Comparison of ENCODE assay signal across 8 cellular contexts in genomic region chr4:166284221-166284620, GRCh38.
"Had no signal": no experiment of that assay in that cellular context is flagged by ENCODE, and none has a peak within 500 bp of the region (broad histone marks: within the 10 kb centered on the region; RNA-seq: fewer than 3 reads in every experiment).

No MANE protein-coding gene starts in this region.

- ATAC-seq: HepG2, K562 had no signal

- H3K27ac Mint-ChIP-seq: IgD-negative memory B cell had no signal

- H3K4me3 ChIP-seq: K562 had no signal

- H3K36me3 Mint-ChIP-seq: IgD-negative memory B cell had no signal

- H3K27ac ChIP-seq: HL-60 had no signal

- H3K4me3 Mint-ChIP-seq: IgD-negative memory B cell had no signal

- H3K4me1 Mint-ChIP-seq: IgD-negative memory B cell had no signal

- H3K27me3 Mint-ChIP-seq: IgD-negative memory B cell had no signal

- DNase-seq: IMR-90, KBM-7, KG1 had no signal

- FAIRE-seq: HepG2, HTR-8/SVneo, K562 had no signal
